ENCODE assay signal across 16 cellular contexts in the genomic region with DNA sequence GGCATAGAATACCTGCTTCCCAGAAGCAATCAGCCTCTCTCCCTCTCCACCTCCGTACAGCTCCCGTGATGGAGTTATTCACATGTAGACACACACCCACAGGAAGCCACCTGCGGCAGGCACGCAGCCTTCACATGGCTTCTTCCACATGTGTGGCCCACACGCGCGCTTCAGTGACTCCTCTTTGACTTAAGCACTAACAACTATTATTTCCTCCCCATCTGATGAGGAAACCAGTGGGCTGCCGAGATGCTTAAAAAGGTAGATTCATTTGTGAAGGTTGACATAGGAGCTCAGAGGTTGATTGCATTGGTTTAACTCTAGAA.
"Had no signal": no experiment of that assay in that cellular context is flagged by ENCODE, and none has a peak within 500 bp of the region (broad histone marks: within the 10 kb centered on the region; RNA-seq: fewer than 3 reads in every experiment).

No MANE protein-coding gene starts in this region.

- H3K4me3 ChIP-seq: right atrium auricular region, stomach, thoracic aorta, transverse colon had no signal

- ATAC-seq: foreskin keratinocyte; naive thymus-derived CD4-positive, alpha-beta T cell had no signal

- H3K4me3 Mint-ChIP-seq: naive thymus-derived CD4-positive, alpha-beta T cell; nephron progenitor cell had no signal

- H3K27ac Mint-ChIP-seq: naive thymus-derived CD4-positive, alpha-beta T cell; nephron progenitor cell had no signal

- H3K4me1 ChIP-seq: foreskin keratinocyte, right atrium auricular region, stomach, transverse colon had no signal

- H3K36me3 ChIP-seq: right atrium auricular region, stomach, thoracic aorta, transverse colon had no signal

- H3K27me3 ChIP-seq: right atrium auricular region, transverse colon had no signal

- DNase-seq: dermis blood vessel endothelial cell; erythroblast; foreskin keratinocyte; hippocampal formation; kidney glomerular epithelial cell; mesendoderm; nephron progenitor cell; small intestine; stimulated activated CD4-positive, alpha-beta T cell treated with anti-CD3 and anti-CD28 coated beads, Interleukin-12 subunit alpha, Interleukin-12 subunit beta, amount 100 ng/mL, for 4 hours; stimulated activated naive CD4-positive, alpha-beta T cell; stomach; substantia nigra; transverse colon had no signal

- H3K9me3 ChIP-seq: right atrium auricular region, stomach, thoracic aorta, transverse colon had no signal

- H3K27ac ChIP-seq: foreskin keratinocyte, right atrium auricular region, stomach, thoracic aorta, transverse colon had no signal

- H3K36me3 Mint-ChIP-seq: naive thymus-derived CD4-positive, alpha-beta T cell had no signal
